ENCODE assay signal across 8 cellular contexts in the genomic region with DNA sequence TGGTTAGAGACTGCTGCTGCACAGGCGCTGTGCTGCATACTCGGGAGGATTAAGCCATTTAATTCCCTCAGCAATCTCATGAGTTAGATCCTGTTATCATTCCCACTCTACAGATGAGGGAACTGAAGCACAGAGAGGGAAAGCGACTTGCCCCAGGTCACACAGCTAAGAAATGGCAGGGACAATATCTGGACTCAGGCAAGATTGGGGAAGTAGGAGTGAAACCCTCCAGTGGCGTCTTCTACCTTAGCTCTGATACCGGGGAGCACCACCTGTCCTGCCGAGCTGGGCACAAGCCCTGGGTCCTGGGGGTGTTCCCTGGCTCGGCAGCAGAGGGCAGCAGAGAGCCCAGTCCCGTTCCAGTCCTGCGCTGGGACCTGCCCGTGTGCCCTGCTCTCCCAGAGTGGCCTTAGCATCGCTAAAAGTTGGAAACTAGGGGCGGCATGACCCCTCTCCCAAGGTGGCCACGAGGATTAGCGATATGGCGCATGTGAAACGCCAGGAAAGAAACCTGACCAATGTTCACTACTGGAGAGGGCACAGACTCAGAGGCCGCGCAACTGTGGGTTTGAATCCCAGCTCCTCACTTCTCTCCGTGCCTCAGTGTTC. TPM values are rescaled to one million over a fixed set of nuclear protein-coding genes. Genes with fewer than 3 reads are reported as not detected.
A peak's percentile ranks its signal among the peaks of the same experiment; 100 is the strongest.
DNase-seq lines count a peak whose midpoint lies in the region; ATAC-seq and TF ChIP-seq lines count a peak whose summit lies in the region.
"Had no signal": no experiment of that assay in that cellular context is flagged by ENCODE, and none has a peak within 500 bp of the region (broad histone marks: within the 10 kb centered on the region; RNA-seq: fewer than 3 reads in every experiment).

No MANE protein-coding gene starts in this region.

- ATAC-seq in heart right ventricle: peak in 4 of 8 donors; percentile 16 to 29 (median 22)
- ATAC-seq in gastrocnemius medialis: peak; percentile 35 to 38
- no peak for ATAC-seq in HG02759 (IDR thresholded peaks at IDR 0.05; ENCODE audit: unreplicated experiment)

- no peak for TF ChIP-seq POLR2A in gastrocnemius medialis (IDR thresholded peaks at IDR 0.05)

- H3K27me3 ChIP-seq in SJSA1 (replicated peaks) (peaks cover 31% of the 10 kb centered on the region), heart right ventricle (peaks cover 0 to 36% (median 7%) of the 10 kb centered on the region in 7 donors), gastrocnemius medialis (peaks cover 20 to 38% (median 29%) of the 10 kb centered on the region in 3 donors)

- CTCF ChIA-PET in activated naive CD4-positive, alpha-beta T cell treated with anti-CD3 and anti-CD28 coated beads for 36 hours (lab: Charles Lee): interaction anchor here (0.5 to 3.1 kb wide), 29 partner anchors 9 to 661 kb away, joined by 3 to 62 read pairs (median 4); no protein-coding TSS in a partner anchor

- no peaks in the 10 kb centered on the region for H3K9me3 Mint-ChIP-seq in activated naive CD4-positive, alpha-beta T cell treated with anti-CD3 and anti-CD28 coated beads for 36 hours

- H3K4me3 ChIP-seq in SJSA1: no peak overlapping the region
- no peak overlapping the region for H3K4me3 ChIP-seq in heart right ventricle
- no peak overlapping the region for H3K4me3 ChIP-seq in gastrocnemius medialis

- in situ Hi-C loops in gastrocnemius medialis (cut with MboI; ENCODE audit: low sequenced_read_pairs in 4 of 4): loop anchor here in 2 of 4 donors (5.0 kb wide), 2 partner anchors 93 to 98 kb away; no protein-coding TSS in a partner anchor

- H3K36me3 ChIP-seq in SJSA1 (no peaks in the 10 kb centered on the region), heart right ventricle (no peaks in the 10 kb centered on the region), gastrocnemius medialis (no peaks in the 10 kb centered on the region)

- H3K36me3 Mint-ChIP-seq in activated naive CD4-positive, alpha-beta T cell treated with anti-CD3 and anti-CD28 coated beads for 36 hours (ENCODE audit: low read depth): no peaks in the 10 kb centered on the region

- H3K27me3 Mint-ChIP-seq in activated naive CD4-positive, alpha-beta T cell treated with anti-CD3 and anti-CD28 coated beads for 36 hours (ENCODE audit: low read depth): peaks cover 24% of the 10 kb centered on the region

- H3K4me1 ChIP-seq in SJSA1 (replicated peaks): peaks cover 29% of the 10 kb centered on the region
- peaks cover 4 to 47% (median 24%) of the 10 kb centered on the region in 9 donors for H3K4me1 ChIP-seq in heart right ventricle
- H3K4me1 ChIP-seq in gastrocnemius medialis: peaks cover 9% of the 10 kb centered on the region in 2 donors

- no peak overlapping the region for H3K27ac Mint-ChIP-seq in activated naive CD4-positive, alpha-beta T cell treated with anti-CD3 and anti-CD28 coated beads for 36 hours

- H3K4me3 Mint-ChIP-seq in activated naive CD4-positive, alpha-beta T cell treated with anti-CD3 and anti-CD28 coated beads for 36 hours: no peak overlapping the region

- H3K27ac ChIP-seq in SJSA1: no peak overlapping the region
- H3K27ac ChIP-seq in heart right ventricle: no peak overlapping the region
- no peak overlapping the region for H3K27ac ChIP-seq in gastrocnemius medialis
- H3K27ac ChIP-seq: epithelial cell of prostate had no signal

- DNase-seq in SJSA1 (ENCODE audit: low read depth in 1 of 2, low spot score in 2 of 2) (peak; percentile 60 to 71), heart right ventricle (peak; percentile 71 to 83), gastrocnemius medialis (peak; percentile 43 to 64)
- DNase-seq in activated naive CD4-positive, alpha-beta T cell treated with anti-CD3 and anti-CD28 coated beads for 36 hours: peak; percentile 86

- intact Hi-C loops in activated naive CD4-positive, alpha-beta T cell treated with anti-CD3 and anti-CD28 coated beads for 36 hours (cut with micrococcal nuclease): loop anchor here (1.0 to 5.0 kb wide), 3 partner anchors 92 to 119 kb away; no protein-coding TSS in a partner anchor
- intact Hi-C loops in heart right ventricle (cut with DNase I) (loop anchor here in 8 of 10 donors (1.0 to 10.0 kb wide), 8 partner anchors 93 to 225 kb away; no protein-coding TSS in a partner anchor), gastrocnemius medialis (cut with DNase I; ENCODE audit: low total_unique reads) (loop anchor here (1.0 kb wide), 1 partner anchor 95 kb away; no protein-coding TSS in a partner anchor)

- TF ChIP-seq CTCF in GM12873 (IDR thresholded peaks at IDR 0.05; ENCODE audit: insufficient read depth, low read depth, low read length, missing control alignments): peak; percentile 99
- peak; percentile 73 for TF ChIP-seq CTCF in LNCAP (IDR thresholded peaks at IDR 0.05)
- peak; percentile 83 to 98 (median 95) for TF ChIP-seq CTCF in heart right ventricle (IDR thresholded peaks at IDR 0.05)
- TF ChIP-seq CTCF in gastrocnemius medialis (IDR thresholded peaks at IDR 0.05 in 4 of 5, conservative IDR thresholded peaks at IDR 0.05 in 1 of 5): peak; percentile 90 to 98 (median 94)

- 21% methylated on average over 19 of the region's 19 CpGs for WGBS in heart right ventricle, 2 donors

- H3K9me3 ChIP-seq in SJSA1 (replicated peaks) (no peaks in the 10 kb centered on the region), heart right ventricle (no peaks in the 10 kb centered on the region), gastrocnemius medialis (no peaks in the 10 kb centered on the region)

- H3K4me1 Mint-ChIP-seq in activated naive CD4-positive, alpha-beta T cell treated with anti-CD3 and anti-CD28 coated beads for 36 hours (ENCODE audit: low read depth): peaks cover 26% of the 10 kb centered on the region

RNA-seq across cellular contexts. Expression of gene CYTH2, which starts 20.5 kb away (rescaled TPM):
- total RNA-seq in SJSA1 (2014; rRNA removed; shearing (Covaris generic)): 49.0 and 54.6 TPM in 2 replicates
- total RNA-seq in activated naive CD4-positive, alpha-beta T cell treated with anti-CD3 and anti-CD28 coated beads for 36 hours: 10 to 100 TPM; 36.7 to 38.0 TPM
- 10 to 100 TPM; 25.8 to 40.4 (median 32.2) TPM for total RNA-seq in heart right ventricle
- 10 to 100 TPM; 28.2 to 41.9 TPM for polyA plus RNA-seq in heart right ventricle
- 10 to 100 TPM; 24.3 to 35.2 (median 26.9) TPM for total RNA-seq in gastrocnemius medialis

RNA-seq across cellular contexts. Expression of gene LMTK3, which starts 21.9 kb away (rescaled TPM):
- total RNA-seq in SJSA1 (2014; rRNA removed; shearing (Covaris generic)): not detected in 2 replicates
- total RNA-seq in activated naive CD4-positive, alpha-beta T cell treated with anti-CD3 and anti-CD28 coated beads for 36 hours: 1 to 10 TPM; 2.3 to 2.6 TPM
- 1 to 10 TPM in 4 of 10 donors, under 1 TPM in 6; 0.40 to 1.3 (median 0.88) TPM for total RNA-seq in heart right ventricle
- polyA plus RNA-seq in heart right ventricle: 1 to 10 TPM in 1 of 2 donors, under 1 TPM in 1; 0.12 to 1.5 TPM
- not detected for total RNA-seq in gastrocnemius medialis

RNA-seq across cellular contexts. Expression of gene KCNJ14, which starts 34.3 kb away (rescaled TPM):
- total RNA-seq in SJSA1 (2014; rRNA removed; shearing (Covaris generic)): 0.53 and 0.55 TPM in 2 replicates
- 1 to 10 TPM; 1.7 to 1.8 TPM for total RNA-seq in activated naive CD4-positive, alpha-beta T cell treated with anti-CD3 and anti-CD28 coated beads for 36 hours
- total RNA-seq in heart right ventricle (under 1 TPM; 0.13 to 0.52 (median 0.30) TPM), gastrocnemius medialis (1 to 10 TPM in 2 of 4 donors, under 1 TPM in 2; 0.19 to 1.9 (median 0.92) TPM)
- under 1 TPM; 0.29 to 0.43 TPM for polyA plus RNA-seq in heart right ventricle

RNA-seq across cellular contexts. Expression of gene GRWD1, which starts 43.9 kb away (rescaled TPM):
- 50.5 and 73.1 TPM in 2 replicates for total RNA-seq in SJSA1 (2014; rRNA removed; shearing (Covaris generic))
- total RNA-seq in activated naive CD4-positive, alpha-beta T cell treated with anti-CD3 and anti-CD28 coated beads for 36 hours: 10 to 100 TPM; 32.4 to 36.0 TPM
- total RNA-seq in heart right ventricle: 10 to 100 TPM; 13.2 to 26.2 (median 17.0) TPM
- 10 to 100 TPM in 1 of 2 donors, 1 to 10 TPM in 1; 5.6 to 22.8 TPM for polyA plus RNA-seq in heart right ventricle
- 10 to 100 TPM; 27.8 to 36.0 (median 31.2) TPM for total RNA-seq in gastrocnemius medialis
